In the genomic region with DNA sequence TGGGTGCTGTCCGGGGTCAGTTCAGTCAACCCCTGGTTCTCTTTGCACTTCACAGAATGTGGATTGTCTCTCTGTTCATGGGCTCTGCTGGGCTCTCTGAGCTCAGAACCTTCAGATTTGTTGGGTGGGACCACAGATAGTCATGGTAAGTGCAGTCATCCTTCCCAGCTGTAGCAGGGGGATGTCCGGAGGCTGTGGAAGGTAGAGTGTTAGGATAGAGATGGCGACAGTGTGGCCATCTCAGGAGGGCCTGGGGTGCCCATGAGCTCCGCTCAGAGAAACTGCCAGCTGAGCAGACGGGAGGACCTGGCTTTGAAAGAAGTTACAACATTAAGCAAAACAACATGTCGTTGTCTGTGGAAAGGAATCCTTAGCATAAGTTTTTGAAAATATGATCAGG, we compare ENCODE assay signal across 8 cellular contexts.
A peak's percentile ranks its signal among the peaks of the same experiment; 100 is the strongest.
DNase-seq lines count a peak whose midpoint lies in the region; ATAC-seq and TF ChIP-seq lines count a peak whose summit lies in the region.

No MANE protein-coding gene starts in this region.

- no peaks in the 10 kb centered on the region for H3K27me3 Mint-ChIP-seq in progenitor cell of endocrine pancreas

- H3K4me3 Mint-ChIP-seq in progenitor cell of endocrine pancreas (ENCODE audit: low read depth) = no peak overlapping the region

- H3K9me2 ChIP-seq in DOHH2 (replicated peaks; ENCODE audit: control insufficient read depth, low read length) = no peaks in the 10 kb centered on the region

- H3K27ac ChIP-seq in DOHH2 (ENCODE audit: low read depth, low read length) (no peak overlapping the region), caudate nucleus (ENCODE audit: low read depth, low read length) (peak overlapping the region; percentile 93), prostate gland (no peak overlapping the region), gastroesophageal sphincter (no peak overlapping the region)

- TF ChIP-seq CTCF in DOHH2 (IDR thresholded peaks at IDR 0.05; ENCODE audit: low read depth, low read length, poor library complexity, severe bottlenecking) (no peak), progenitor cell of endocrine pancreas (IDR thresholded peaks at IDR 0.05; ENCODE audit: unreplicated experiment) (no peak), prostate gland (IDR thresholded peaks at IDR 0.05) (no peak), gastroesophageal sphincter (IDR thresholded peaks at IDR 0.05) (no peak)

- peak overlapping the region; percentile 65 for H3K4me2 ChIP-seq in DOHH2 (ENCODE audit: low read length)

- H3K4me1 ChIP-seq in DOHH2 (ENCODE audit: control insufficient read depth, low read length) (peaks cover 52% of the 10 kb centered on the region), prostate gland (replicated peaks) (no peaks in the 10 kb centered on the region), gastroesophageal sphincter (peaks cover 0 to 46% (median 6%) of the 10 kb centered on the region in 3 donors)

- H3K9me3 Mint-ChIP-seq in progenitor cell of endocrine pancreas (ENCODE audit: low read depth) = no peaks in the 10 kb centered on the region

- DNase-seq in caudate nucleus (lab: John Stamatoyannopoulos, UW) = no peak
- no peak for DNase-seq in C1 segment of cervical spinal cord (lab: John Stamatoyannopoulos, UW)
- no peak for DNase-seq in progenitor cell of endocrine pancreas (ENCODE audit: low spot score, unreplicated experiment)
- DNase-seq in prostate gland (ENCODE audit: low spot score) = no peak

- H3K4me1 Mint-ChIP-seq in progenitor cell of endocrine pancreas (ENCODE audit: low read depth) = no peaks in the 10 kb centered on the region

- peak; percentile 30 for ATAC-seq in GM19438 (IDR thresholded peaks at IDR 0.05; ENCODE audit: low read depth, unreplicated experiment)
- ATAC-seq in HG03108 (IDR thresholded peaks at IDR 0.05; ENCODE audit: unreplicated experiment) = peak; percentile 2
- no peak for ATAC-seq in gastroesophageal sphincter

- H3K36me3 Mint-ChIP-seq in progenitor cell of endocrine pancreas (ENCODE audit: insufficient read depth) = no peaks in the 10 kb centered on the region

- TF ChIP-seq POLR2A in prostate gland (IDR thresholded peaks at IDR 0.05) = no peak
- no peak for TF ChIP-seq POLR2A in gastroesophageal sphincter (IDR thresholded peaks at IDR 0.05)

- no peaks in the 10 kb centered on the region for H4K20me1 ChIP-seq in DOHH2 (ENCODE audit: control insufficient read depth, insufficient read depth, low read depth, low read length)

- H3K27ac Mint-ChIP-seq in progenitor cell of endocrine pancreas = no peak overlapping the region

- intact Hi-C loops in prostate gland (cut with DNase I) = no loop called here

- H3K36me3 ChIP-seq in DOHH2 (ENCODE audit: control insufficient read depth, low read length) (no peaks in the 10 kb centered on the region), prostate gland (no peaks in the 10 kb centered on the region), gastroesophageal sphincter (no peaks in the 10 kb centered on the region)

- no peaks in the 10 kb centered on the region for H3K79me2 ChIP-seq in DOHH2 (ENCODE audit: control insufficient read depth, low read length)

- TF ChIP-seq EP300 in gastroesophageal sphincter (IDR thresholded peaks at IDR 0.05) = no peak

- 93% methylated on average over 6 of the region's 6 CpGs for WGBS in prostate gland
- WGBS in gastroesophageal sphincter (ENCODE audit: low coverage in 1 of 2), 2 donors = 75 to 89% methylated on average over 3 to 4 of the region's 6 CpGs

- H3K4me3 ChIP-seq in DOHH2 (ENCODE audit: low read length) (peak overlapping the region; percentile 42; the same call in 1 of the 2 replicates), prostate gland (no peak overlapping the region), gastroesophageal sphincter (no peak overlapping the region)

- H3K9me3 ChIP-seq in DOHH2 (ENCODE audit: control insufficient read depth, insufficient read depth, low read length) (no peaks in the 10 kb centered on the region), prostate gland (no peaks in the 10 kb centered on the region), gastroesophageal sphincter (no peaks in the 10 kb centered on the region)

- no peaks in the 10 kb centered on the region for H3K27me3 ChIP-seq in DOHH2 (ENCODE audit: control insufficient read depth, low read length)
- H3K27me3 ChIP-seq in prostate gland (replicated peaks; ENCODE audit: insufficient read depth) = no peaks in the 10 kb centered on the region
- no peaks in the 10 kb centered on the region for H3K27me3 ChIP-seq in gastroesophageal sphincter

- peaks cover 10% of the 10 kb centered on the region; the same call in 1 of the 2 replicates for H3F3A ChIP-seq in DOHH2 (ENCODE audit: control insufficient read depth, insufficient read depth)
